ENCODE assay signal across 21 cellular contexts in genomic region chr14:39015964-39016577, GRCh38.
DNase-seq lines count a peak whose midpoint lies in the region; ATAC-seq and TF ChIP-seq lines count a peak whose summit lies in the region.
"Had no signal": no experiment of that assay in that cellular context is flagged by ENCODE, and none has a peak within 500 bp of the region (broad histone marks: within the 10 kb centered on the region; RNA-seq: fewer than 3 reads in every experiment).

No MANE protein-coding gene starts in this region.

- H3K4me3 ChIP-seq in AG09309 (ENCODE audit: control insufficient read depth, low read depth, low read length) (no peak overlapping the region), GM23248 (no peak overlapping the region), adipocyte (ENCODE audit: low read length) (no peak overlapping the region)
- H3K4me3 ChIP-seq: GM12878, lung, smooth muscle cell, thoracic aorta, vagina had no signal

- H3K4me3 Mint-ChIP-seq in T-cell = no peak overlapping the region
- no peak overlapping the region for H3K4me3 Mint-ChIP-seq in activated CD4-positive, alpha-beta T cell treated with anti-CD3 and anti-CD28 coated beads, Interleukin-2, amount 10 ng/mL, durations not matched to agents 7 days and 5 days
- H3K4me3 Mint-ChIP-seq: CD4-positive, CD25-positive, alpha-beta regulatory T cell; T-helper 1 cell treated with Interleukin-12 subunit alpha and Interleukin-12 subunit beta and Interleukin-4 antibody, amounts not matched to agents 30 μg/mL and 1 μg/mL, for 36 hours had no signal

- H3K9me3 Mint-ChIP-seq in T-cell = no peaks in the 10 kb centered on the region
- no peaks in the 10 kb centered on the region for H3K9me3 Mint-ChIP-seq in activated CD4-positive, alpha-beta T cell treated with anti-CD3 and anti-CD28 coated beads, Interleukin-2, amount 10 ng/mL, durations not matched to agents 7 days and 5 days
- H3K9me3 Mint-ChIP-seq: T-helper 1 cell treated with Interleukin-12 subunit alpha and Interleukin-12 subunit beta and Interleukin-4 antibody, amounts not matched to agents 30 μg/mL and 1 μg/mL, for 36 hours had no signal

- H3K36me3 ChIP-seq in GM23248 (ENCODE audit: low read depth) = no peaks in the 10 kb centered on the region
- peaks cover 22% of the 10 kb centered on the region for H3K36me3 ChIP-seq in adipocyte (ENCODE audit: control insufficient read depth, insufficient read depth, low read length, severe bottlenecking)
- H3K36me3 ChIP-seq: thoracic aorta, vagina, WERI-Rb-1 had no signal

- H2AFZ ChIP-seq in GM23248 = no peak overlapping the region

- no peaks in the 10 kb centered on the region for H3K27me3 Mint-ChIP-seq in T-cell
- no peaks in the 10 kb centered on the region for H3K27me3 Mint-ChIP-seq in activated CD4-positive, alpha-beta T cell treated with anti-CD3 and anti-CD28 coated beads, Interleukin-2, amount 10 ng/mL, durations not matched to agents 7 days and 5 days
- H3K27me3 Mint-ChIP-seq: CD4-positive, CD25-positive, alpha-beta regulatory T cell had no signal

- no peaks in the 10 kb centered on the region for H3K27me3 ChIP-seq in GM23248 (replicated peaks; ENCODE audit: insufficient read depth)
- H3K27me3 ChIP-seq in adipocyte (replicated peaks; ENCODE audit: control insufficient read depth, insufficient read depth, low read length) = no peaks in the 10 kb centered on the region
- H3K27me3 ChIP-seq: foreskin keratinocyte, vagina had no signal

- H3K79me2 ChIP-seq in GM23248 (ENCODE audit: insufficient read depth) = peaks cover 25% of the 10 kb centered on the region; the same call in 1 of the 2 replicates

- H4K20me1 ChIP-seq in GM23248 (ENCODE audit: insufficient read depth) = no peaks in the 10 kb centered on the region

- H3K4me1 Mint-ChIP-seq in T-cell = no peaks in the 10 kb centered on the region
- H3K4me1 Mint-ChIP-seq in activated CD4-positive, alpha-beta T cell treated with anti-CD3 and anti-CD28 coated beads, Interleukin-2, amount 10 ng/mL, durations not matched to agents 7 days and 5 days = no peaks in the 10 kb centered on the region
- H3K4me1 Mint-ChIP-seq: CD4-positive, CD25-positive, alpha-beta regulatory T cell had no signal

- peaks cover 15% of the 10 kb centered on the region for H3F3A ChIP-seq in GM23248 (ENCODE audit: insufficient read depth)

- no peak overlapping the region for H3K27ac Mint-ChIP-seq in T-cell
- no peak overlapping the region for H3K27ac Mint-ChIP-seq in activated CD4-positive, alpha-beta T cell treated with anti-CD3 and anti-CD28 coated beads, Interleukin-2, amount 10 ng/mL, durations not matched to agents 7 days and 5 days
- H3K27ac Mint-ChIP-seq: CD4-positive, CD25-positive, alpha-beta regulatory T cell; T-helper 1 cell treated with Interleukin-12 subunit alpha and Interleukin-12 subunit beta and Interleukin-4 antibody, amounts not matched to agents 30 μg/mL and 1 μg/mL, for 36 hours had no signal

- peaks cover 9% of the 10 kb centered on the region for H3K36me3 Mint-ChIP-seq in T-cell
- H3K36me3 Mint-ChIP-seq in activated CD4-positive, alpha-beta T cell treated with anti-CD3 and anti-CD28 coated beads, Interleukin-2, amount 10 ng/mL, durations not matched to agents 7 days and 5 days (ENCODE audit: low read depth) = no peaks in the 10 kb centered on the region

- H3K4me1 ChIP-seq in GM23248 (ENCODE audit: insufficient read depth) (peaks cover 8% of the 10 kb centered on the region; the same call in 1 of the 2 replicates), adipocyte (ENCODE audit: control insufficient read depth, insufficient read depth, low read length) (peaks cover 15% of the 10 kb centered on the region)
- H3K4me1 ChIP-seq: foreskin keratinocyte, vagina had no signal

- in situ Hi-C loops in GM23248 (cut with MboI) = loop anchor here (10.0 to 25.0 kb wide), 3 partner anchors 141 to 1104 kb away; no protein-coding TSS in a partner anchor

- no peak for TF ChIP-seq CTCF in AG09309 (IDR thresholded peaks at IDR 0.05; ENCODE audit: control insufficient read depth, insufficient read depth, low read depth, low read length, missing control alignments)

- H3K9ac ChIP-seq in GM23248 (no peak overlapping the region), adipocyte (ENCODE audit: low read length) (peak overlapping the region; percentile 19)

- H3K4me2 ChIP-seq in GM23248 (ENCODE audit: unreplicated experiment) = no peak overlapping the region
- H3K4me2 ChIP-seq: smooth muscle cell had no signal

- POLR2A ChIA-PET in T-cell (lab: Charles Lee) = no interaction called here
- POLR2A ChIA-PET in activated CD4-positive, alpha-beta T cell treated with anti-CD3 and anti-CD28 coated beads, Interleukin-2, amount 10 ng/mL, durations not matched to agents 7 days and 5 days (lab: Charles Lee) = no interaction called here

- ATAC-seq in T-cell (replicated peaks in 1 of 4) (no peak), GM18909 (IDR thresholded peaks at IDR 0.05; ENCODE audit: poor library complexity, unreplicated experiment) (no peak)

- no peaks in the 10 kb centered on the region for H3K9me3 ChIP-seq in GM23248 (ENCODE audit: low read depth)
- no peaks in the 10 kb centered on the region for H3K9me3 ChIP-seq in adipocyte (ENCODE audit: control insufficient read depth, low read length)
- H3K9me3 ChIP-seq: thoracic aorta, vagina had no signal

- H3K9me2 ChIP-seq in GM23248 (ENCODE audit: insufficient read depth) = no peaks in the 10 kb centered on the region

- DNase-seq in AG09309 (ENCODE audit: low read depth) = peak; percentile 23
- DNase-seq in GM23248 = peak; percentile 37
- peak; percentile 51 for DNase-seq in adipocyte (ENCODE audit: low read depth)
- peak; percentile 77 for DNase-seq in iris pigment epithelial cell (ENCODE audit: low read depth)
- DNase-seq in T-cell = no peak
- no peak for DNase-seq in activated CD4-positive, alpha-beta T cell treated with anti-CD3 and anti-CD28 coated beads, Interleukin-2, amount 10 ng/mL, durations not matched to agents 7 days and 5 days
- DNase-seq in activated CD4-positive, CD25-positive, alpha-beta regulatory T cell (lab: John Stamatoyannopoulos, UW) = no peak
- DNase-seq: activated gamma-delta T cell treated with Interleukin-2 at 50 U/mL for 16 hours; cortex of kidney; islet precursor cell; stimulated activated naive CD4-positive, alpha-beta T cell treated with Interleukin-2 at 50 U/mL for 16 hours; WERI-Rb-1 had no signal

- WGBS in GM23248 (ENCODE audit: low coverage in 1 of 2, low lambda C conversion rate in 2 of 2, missing lambda C conversion rate in 2 of 2), 2 experiments = 93 to 97% methylated on average over 3 of the region's 3 CpGs

- no peak overlapping the region for H3K27ac ChIP-seq in GM23248
- H3K27ac ChIP-seq: foreskin keratinocyte, thoracic aorta, vagina, WERI-Rb-1 had no signal

- CTCF ChIA-PET in T-cell (lab: Charles Lee) = interaction anchor here (0.6 to 2.0 kb wide), 10 partner anchors 8 to 1158 kb away, joined by 3 to 10 read pairs (median 4); no protein-coding TSS in a partner anchor
- CTCF ChIA-PET in activated CD4-positive, alpha-beta T cell treated with anti-CD3 and anti-CD28 coated beads, Interleukin-2, amount 10 ng/mL, durations not matched to agents 7 days and 5 days (lab: Charles Lee) = interaction anchor here (1.1 to 1.3 kb wide), 2 partner anchors 9 to 149 kb away, joined by 3 read pairs; no protein-coding TSS in a partner anchor

Comparison
In these comparisons a context has a peak if more than half of its experiments do, and no peak if none do; other contexts are left out.
1. DNase-seq: peak in AG09309 (single experiment), GM23248 (single experiment), adipocyte (single experiment) and iris pigment epithelial cell (single experiment); none in T-cell (0 of 34), activated CD4-positive, alpha-beta T cell treated with anti-CD3 and anti-CD28 coated beads, Interleukin-2, amount 10 ng/mL, durations not matched to agents 7 days and 5 days (single experiment) and activated CD4-positive, CD25-positive, alpha-beta regulatory T cell (0 of 4).